Comparison of ENCODE assay signal across 1 cellular context in genomic region chr18:79393626-79394401, GRCh38.
TF ChIP-seq lines count a peak whose summit lies in the region.

No MANE protein-coding gene starts in this region.

TF ChIP-seq in HEK293, 187 proteins besides CTCF, POLR2A, EP300 and RAD21 (continued from another document and continues in another):
- no peak; the same call in 1 of the 2 replicates for TF ChIP-seq PRDM6 (tag by site-specific recombination; IDR thresholded peaks at IDR 0.05)
- no peak for TF ChIP-seq ZNF155 (tag by site-specific recombination; IDR thresholded peaks at IDR 0.05)
- TF ChIP-seq, protein P1, sequence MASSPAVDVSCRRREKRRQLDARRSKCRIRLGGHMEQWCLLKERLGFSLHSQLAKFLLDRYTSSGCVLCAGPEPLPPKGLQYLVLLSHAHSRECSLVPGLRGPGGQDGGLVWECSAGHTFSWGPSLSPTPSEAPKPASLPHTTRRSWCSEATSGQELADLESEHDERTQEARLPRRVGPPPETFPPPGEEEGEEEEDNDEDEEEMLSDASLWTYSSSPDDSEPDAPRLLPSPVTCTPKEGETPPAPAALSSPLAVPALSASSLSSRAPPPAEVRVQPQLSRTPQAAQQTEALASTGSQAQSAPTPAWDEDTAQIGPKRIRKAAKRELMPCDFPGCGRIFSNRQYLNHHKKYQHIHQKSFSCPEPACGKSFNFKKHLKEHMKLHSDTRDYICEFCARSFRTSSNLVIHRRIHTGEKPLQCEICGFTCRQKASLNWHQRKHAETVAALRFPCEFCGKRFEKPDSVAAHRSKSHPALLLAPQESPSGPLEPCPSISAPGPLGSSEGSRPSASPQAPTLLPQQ (tag by site-specific recombination; IDR thresholded peaks at IDR 0.05) = no peak; the same call in 1 of the 2 replicates
- TF ChIP-seq ZNF19 (tag by site-specific recombination; IDR thresholded peaks at IDR 0.05; ENCODE audit: low read depth) = no peak
- TF ChIP-seq ZNF366 (tag by site-specific recombination; conservative IDR thresholded peaks at IDR 0.05) = peak; percentile 75
- TF ChIP-seq ZNF670 (tag by site-specific recombination; IDR thresholded peaks at IDR 0.05; ENCODE audit: low read depth) = no peak
- no peak for TF ChIP-seq ZNF274 (IDR thresholded peaks at IDR 0.05; ENCODE audit: low read length)
- TF ChIP-seq ZNF274 (tag by site-specific recombination; IDR thresholded peaks at IDR 0.05; ENCODE audit: borderline replicate concordance) = no peak
- TF ChIP-seq FEZF1 (tag by site-specific recombination; IDR thresholded peaks at IDR 0.05) = no peak
- TF ChIP-seq, protein P2, sequence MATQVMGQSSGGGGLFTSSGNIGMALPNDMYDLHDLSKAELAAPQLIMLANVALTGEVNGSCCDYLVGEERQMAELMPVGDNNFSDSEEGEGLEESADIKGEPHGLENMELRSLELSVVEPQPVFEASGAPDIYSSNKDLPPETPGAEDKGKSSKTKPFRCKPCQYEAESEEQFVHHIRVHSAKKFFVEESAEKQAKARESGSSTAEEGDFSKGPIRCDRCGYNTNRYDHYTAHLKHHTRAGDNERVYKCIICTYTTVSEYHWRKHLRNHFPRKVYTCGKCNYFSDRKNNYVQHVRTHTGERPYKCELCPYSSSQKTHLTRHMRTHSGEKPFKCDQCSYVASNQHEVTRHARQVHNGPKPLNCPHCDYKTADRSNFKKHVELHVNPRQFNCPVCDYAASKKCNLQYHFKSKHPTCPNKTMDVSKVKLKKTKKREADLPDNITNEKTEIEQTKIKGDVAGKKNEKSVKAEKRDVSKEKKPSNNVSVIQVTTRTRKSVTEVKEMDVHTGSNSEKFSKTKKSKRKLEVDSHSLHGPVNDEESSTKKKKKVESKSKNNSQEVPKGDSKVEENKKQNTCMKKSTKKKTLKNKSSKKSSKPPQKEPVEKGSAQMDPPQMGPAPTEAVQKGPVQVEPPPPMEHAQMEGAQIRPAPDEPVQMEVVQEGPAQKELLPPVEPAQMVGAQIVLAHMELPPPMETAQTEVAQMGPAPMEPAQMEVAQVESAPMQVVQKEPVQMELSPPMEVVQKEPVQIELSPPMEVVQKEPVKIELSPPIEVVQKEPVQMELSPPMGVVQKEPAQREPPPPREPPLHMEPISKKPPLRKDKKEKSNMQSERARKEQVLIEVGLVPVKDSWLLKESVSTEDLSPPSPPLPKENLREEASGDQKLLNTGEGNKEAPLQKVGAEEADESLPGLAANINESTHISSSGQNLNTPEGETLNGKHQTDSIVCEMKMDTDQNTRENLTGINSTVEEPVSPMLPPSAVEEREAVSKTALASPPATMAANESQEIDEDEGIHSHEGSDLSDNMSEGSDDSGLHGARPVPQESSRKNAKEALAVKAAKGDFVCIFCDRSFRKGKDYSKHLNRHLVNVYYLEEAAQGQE (tag by site-specific recombination; IDR thresholded peaks at IDR 0.05) = no peak
- TF ChIP-seq ZNF626 (tag by site-specific recombination; IDR thresholded peaks at IDR 0.05) = no peak
- no peak for TF ChIP-seq ZNF350 (tag by site-specific recombination; IDR thresholded peaks at IDR 0.05)
- TF ChIP-seq, protein P3, sequence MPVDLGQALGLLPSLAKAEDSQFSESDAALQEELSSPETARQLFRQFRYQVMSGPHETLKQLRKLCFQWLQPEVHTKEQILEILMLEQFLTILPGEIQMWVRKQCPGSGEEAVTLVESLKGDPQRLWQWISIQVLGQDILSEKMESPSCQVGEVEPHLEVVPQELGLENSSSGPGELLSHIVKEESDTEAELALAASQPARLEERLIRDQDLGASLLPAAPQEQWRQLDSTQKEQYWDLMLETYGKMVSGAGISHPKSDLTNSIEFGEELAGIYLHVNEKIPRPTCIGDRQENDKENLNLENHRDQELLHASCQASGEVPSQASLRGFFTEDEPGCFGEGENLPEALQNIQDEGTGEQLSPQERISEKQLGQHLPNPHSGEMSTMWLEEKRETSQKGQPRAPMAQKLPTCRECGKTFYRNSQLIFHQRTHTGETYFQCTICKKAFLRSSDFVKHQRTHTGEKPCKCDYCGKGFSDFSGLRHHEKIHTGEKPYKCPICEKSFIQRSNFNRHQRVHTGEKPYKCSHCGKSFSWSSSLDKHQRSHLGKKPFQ (tag by site-specific recombination; IDR thresholded peaks at IDR 0.05) = no peak
- TF ChIP-seq ZNF157 (tag by site-specific recombination; IDR thresholded peaks at IDR 0.05) = no peak
- no peak for TF ChIP-seq ZBTB8A (tag by site-specific recombination; IDR thresholded peaks at IDR 0.05)
- no peak for TF ChIP-seq ZNF292 (tag by site-specific recombination; IDR thresholded peaks at IDR 0.05; ENCODE audit: borderline replicate concordance, low read depth)
- TF ChIP-seq BCL11A (tag by site-specific recombination; IDR thresholded peaks at IDR 0.05; ENCODE audit: low read depth) = no peak
- TF ChIP-seq AEBP2 (tag by site-specific recombination; IDR thresholded peaks at IDR 0.05; ENCODE audit: borderline replicate concordance) = no peak
- TF ChIP-seq ZNF518A (tag by site-specific recombination; conservative IDR thresholded peaks at IDR 0.05; ENCODE audit: low read depth) = no peak
- TF ChIP-seq, protein P4, sequence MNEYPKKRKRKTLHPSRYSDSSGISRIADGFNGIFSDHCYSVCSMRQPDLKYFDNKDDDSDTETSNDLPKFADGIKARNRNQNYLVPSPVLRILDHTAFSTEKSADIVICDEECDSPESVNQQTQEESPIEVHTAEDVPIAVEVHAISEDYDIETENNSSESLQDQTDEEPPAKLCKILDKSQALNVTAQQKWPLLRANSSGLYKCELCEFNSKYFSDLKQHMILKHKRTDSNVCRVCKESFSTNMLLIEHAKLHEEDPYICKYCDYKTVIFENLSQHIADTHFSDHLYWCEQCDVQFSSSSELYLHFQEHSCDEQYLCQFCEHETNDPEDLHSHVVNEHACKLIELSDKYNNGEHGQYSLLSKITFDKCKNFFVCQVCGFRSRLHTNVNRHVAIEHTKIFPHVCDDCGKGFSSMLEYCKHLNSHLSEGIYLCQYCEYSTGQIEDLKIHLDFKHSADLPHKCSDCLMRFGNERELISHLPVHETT (tag by site-specific recombination; IDR thresholded peaks at IDR 0.05) = no peak
- no peak for TF ChIP-seq ZNF302 (tag by site-specific recombination; IDR thresholded peaks at IDR 0.05; ENCODE audit: low read depth)
- TF ChIP-seq ZFP37 (tag by site-specific recombination; IDR thresholded peaks at IDR 0.05) = no peak
- peak; percentile 45; the same call in 1 of the 2 replicates for TF ChIP-seq ZNF335 (tag by site-specific recombination; conservative IDR thresholded peaks at IDR 0.05)
- no peak for TF ChIP-seq ZBTB17 (tag by site-specific recombination; IDR thresholded peaks at IDR 0.05)
- no peak for TF ChIP-seq GLI2 (tag by site-specific recombination; IDR thresholded peaks at IDR 0.05; ENCODE audit: borderline replicate concordance, low read depth)
- TF ChIP-seq, protein P5, sequence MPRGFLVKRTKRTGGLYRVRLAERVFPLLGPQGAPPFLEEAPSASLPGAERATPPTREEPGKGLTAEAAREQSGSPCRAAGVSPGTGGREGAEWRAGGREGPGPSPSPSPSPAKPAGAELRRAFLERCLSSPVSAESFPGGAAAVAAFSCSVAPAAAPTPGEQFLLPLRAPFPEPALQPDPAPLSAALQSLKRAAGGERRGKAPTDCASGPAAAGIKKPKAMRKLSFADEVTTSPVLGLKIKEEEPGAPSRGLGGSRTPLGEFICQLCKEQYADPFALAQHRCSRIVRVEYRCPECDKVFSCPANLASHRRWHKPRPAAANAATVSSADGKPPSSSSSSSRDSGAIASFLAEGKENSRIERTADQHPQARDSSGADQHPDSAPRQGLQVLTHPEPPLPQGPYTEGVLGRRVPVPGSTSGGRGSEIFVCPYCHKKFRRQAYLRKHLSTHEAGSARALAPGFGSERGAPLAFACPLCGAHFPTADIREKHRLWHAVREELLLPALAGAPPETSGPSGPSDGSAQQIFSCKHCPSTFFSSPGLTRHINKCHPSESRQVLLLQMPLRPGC (tag by site-specific recombination; IDR thresholded peaks at IDR 0.05) = no peak
- peak; percentile 73 for TF ChIP-seq KLF9 (tag by site-specific recombination; IDR thresholded peaks at IDR 0.05; ENCODE audit: low read depth)
- TF ChIP-seq ZNF37A (tag by site-specific recombination; IDR thresholded peaks at IDR 0.05) = no peak
- no peak for TF ChIP-seq ZSCAN23 (tag by site-specific recombination; IDR thresholded peaks at IDR 0.05)
- no peak for TF ChIP-seq TSHZ1 (tag by site-specific recombination; IDR thresholded peaks at IDR 0.05; ENCODE audit: borderline replicate concordance)
- no peak for TF ChIP-seq ZNF175 (tag by site-specific recombination; IDR thresholded peaks at IDR 0.05)
- TF ChIP-seq ZNF658 (tag by site-specific recombination; IDR thresholded peaks at IDR 0.05) = no peak
- no peak for TF ChIP-seq OVOL3 (tag by site-specific recombination; IDR thresholded peaks at IDR 0.05)
- no peak for TF ChIP-seq RBAK (tag by site-specific recombination; IDR thresholded peaks at IDR 0.05)
